ENCODE assay signal across 8 cellular contexts in genomic region chr15:55742927-55743614, GRCh38. TPM values are rescaled to one million over a fixed set of nuclear protein-coding genes. Genes with fewer than 3 reads are reported as not detected.
A peak's percentile ranks its signal among the peaks of the same experiment; 100 is the strongest.
DNase-seq lines count a peak whose midpoint lies in the region; ATAC-seq and TF ChIP-seq lines count a peak whose summit lies in the region.

A gene with protein sequence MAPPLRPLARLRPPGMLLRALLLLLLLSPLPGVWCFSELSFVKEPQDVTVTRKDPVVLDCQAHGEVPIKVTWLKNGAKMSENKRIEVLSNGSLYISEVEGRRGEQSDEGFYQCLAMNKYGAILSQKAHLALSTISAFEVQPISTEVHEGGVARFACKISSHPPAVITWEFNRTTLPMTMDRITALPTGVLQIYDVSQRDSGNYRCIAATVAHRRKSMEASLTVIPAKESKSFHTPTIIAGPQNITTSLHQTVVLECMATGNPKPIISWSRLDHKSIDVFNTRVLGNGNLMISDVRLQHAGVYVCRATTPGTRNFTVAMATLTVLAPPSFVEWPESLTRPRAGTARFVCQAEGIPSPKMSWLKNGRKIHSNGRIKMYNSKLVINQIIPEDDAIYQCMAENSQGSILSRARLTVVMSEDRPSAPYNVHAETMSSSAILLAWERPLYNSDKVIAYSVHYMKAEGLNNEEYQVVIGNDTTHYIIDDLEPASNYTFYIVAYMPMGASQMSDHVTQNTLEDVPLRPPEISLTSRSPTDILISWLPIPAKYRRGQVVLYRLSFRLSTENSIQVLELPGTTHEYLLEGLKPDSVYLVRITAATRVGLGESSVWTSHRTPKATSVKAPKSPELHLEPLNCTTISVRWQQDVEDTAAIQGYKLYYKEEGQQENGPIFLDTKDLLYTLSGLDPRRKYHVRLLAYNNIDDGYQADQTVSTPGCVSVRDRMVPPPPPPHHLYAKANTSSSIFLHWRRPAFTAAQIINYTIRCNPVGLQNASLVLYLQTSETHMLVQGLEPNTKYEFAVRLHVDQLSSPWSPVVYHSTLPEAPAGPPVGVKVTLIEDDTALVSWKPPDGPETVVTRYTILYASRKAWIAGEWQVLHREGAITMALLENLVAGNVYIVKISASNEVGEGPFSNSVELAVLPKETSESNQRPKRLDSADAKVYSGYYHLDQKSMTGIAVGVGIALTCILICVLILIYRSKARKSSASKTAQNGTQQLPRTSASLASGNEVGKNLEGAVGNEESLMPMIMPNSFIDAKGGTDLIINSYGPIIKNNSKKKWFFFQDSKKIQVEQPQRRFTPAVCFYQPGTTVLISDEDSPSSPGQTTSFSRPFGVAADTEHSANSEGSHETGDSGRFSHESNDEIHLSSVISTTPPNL (minus strand): TSS chr15:55743152. CDS start chr15:55742931, 221 bp downstream.

- WGBS in HUES64, result under 1% methylated on average over 67 of the region's 71 CpGs

- H3K36me3 ChIP-seq in HUES64 (ENCODE audit: insufficient read depth, low read length), result peaks cover 3% of the 10 kb centered on the region; the same call in 1 of the 2 replicates

- TF ChIP-seq CTCF in glutamatergic neuron (IDR thresholded peaks at IDR 0.05; ENCODE audit: partially characterized antibody, unreplicated experiment) (no peak), omental fat pad (IDR thresholded peaks at IDR 0.05) (no peak)

- H3K27me3 Mint-ChIP-seq in activated T-helper 17 cell treated with anti-CD3 and anti-CD28 coated beads, Interleukin-2, amount 50 U/mL, for 72 hours, result peaks cover 18% of the 10 kb centered on the region
- no peaks in the 10 kb centered on the region for H3K27me3 Mint-ChIP-seq in glutamatergic neuron (ENCODE audit: unreplicated experiment)

- no peaks in the 10 kb centered on the region for H3K4me1 Mint-ChIP-seq in activated T-helper 17 cell treated with anti-CD3 and anti-CD28 coated beads, Interleukin-2, amount 50 U/mL, for 72 hours
- H3K4me1 Mint-ChIP-seq in glutamatergic neuron (ENCODE audit: low read depth, unreplicated experiment), result peaks cover 3% of the 10 kb centered on the region

- H3K27me3 ChIP-seq in HUES64 (ENCODE audit: insufficient read depth, low read length), result peaks cover 85% of the 10 kb centered on the region

- H3K27ac Mint-ChIP-seq in activated T-helper 17 cell treated with anti-CD3 and anti-CD28 coated beads, Interleukin-2, amount 50 U/mL, for 72 hours, result no peak within 1 kb of the TSS
- peak within 1 kb of the TSS; percentile 79 for H3K27ac Mint-ChIP-seq in glutamatergic neuron (ENCODE audit: unreplicated experiment)

- H3K4me1 ChIP-seq in HUES64 (ENCODE audit: insufficient read depth, low read length), result peaks cover 32% of the 10 kb centered on the region

- ATAC-seq in activated T-helper 17 cell treated with anti-CD3 and anti-CD28 coated beads, Interleukin-2, amount 50 U/mL, for 72 hours (replicated peaks), result peak; percentile 14
- peak; percentile 94 for ATAC-seq in omental fat pad (ENCODE audit: low FRiP score)

- peak within 1 kb of the TSS; percentile 65 for H3K4me3 ChIP-seq in HUES64 (ENCODE audit: low read length)

- no peaks in the 10 kb centered on the region for H3K9me3 Mint-ChIP-seq in activated T-helper 17 cell treated with anti-CD3 and anti-CD28 coated beads, Interleukin-2, amount 50 U/mL, for 72 hours
- peaks cover 5% of the 10 kb centered on the region for H3K9me3 Mint-ChIP-seq in glutamatergic neuron (ENCODE audit: unreplicated experiment)

- no peak within 1 kb of the TSS for H3K27ac ChIP-seq in HUES64 (ENCODE audit: low read depth, low read length)

- no peaks in the 10 kb centered on the region for H3K36me3 Mint-ChIP-seq in activated T-helper 17 cell treated with anti-CD3 and anti-CD28 coated beads, Interleukin-2, amount 50 U/mL, for 72 hours (ENCODE audit: low read depth)
- H3K36me3 Mint-ChIP-seq in glutamatergic neuron (ENCODE audit: unreplicated experiment), result no peaks in the 10 kb centered on the region

- H3K9ac ChIP-seq in HUES64 (ENCODE audit: low read depth, low read length), result peak within 1 kb of the TSS; percentile 83

- no peaks in the 10 kb centered on the region for H3K9me3 ChIP-seq in HUES64 (ENCODE audit: insufficient read depth, low read depth, low read length)

- DNase-seq in EL, result peak; percentile 86
- DNase-seq in glutamatergic neuron, result peak; percentile 90
- DNase-seq in omental fat pad (ENCODE audit: low spot score), result peak; percentile 25
- DNase-seq in activated effector memory CD4-positive, alpha-beta T cell treated with Interleukin-2 at 50 U/mL for 16 hours, result no peak
- DNase-seq in NCI-H128 (lab: John Stamatoyannopoulos, UW; ENCODE audit: unreplicated experiment), result no peak
- no peak for DNase-seq in NCI-H1092 treated with DMSO at 0.1 percent for 48 hours (lab: John Stamatoyannopoulos, UW)

- peak within 1 kb of the TSS; percentile 60 for H3K4me3 Mint-ChIP-seq in activated T-helper 17 cell treated with anti-CD3 and anti-CD28 coated beads, Interleukin-2, amount 50 U/mL, for 72 hours
- H3K4me3 Mint-ChIP-seq in glutamatergic neuron (ENCODE audit: unreplicated experiment), result peak within 1 kb of the TSS; percentile 89

RNA-seq across cellular contexts. Expression of the gene that starts here (rescaled TPM):
- 57.8 TPM for polyA plus RNA-seq in HUES64 (2013, experiment 1 of 2)
- 75.2 TPM for polyA plus RNA-seq in HUES64 (2013, experiment 2 of 2)
- total RNA-seq in activated T-helper 17 cell treated with anti-CD3 and anti-CD28 coated beads, Interleukin-2, amount 50 U/mL, for 72 hours, result not detected
- 19.4 TPM for total RNA-seq in glutamatergic neuron (ENCODE audit: unreplicated experiment)
- 1 to 10 TPM; 1.8 to 6.8 (median 2.9) TPM for total RNA-seq in omental fat pad

Comparison
In these comparisons a context has a peak if more than half of its experiments do, and no peak if none do; other contexts are left out.
1. Peak in ATAC-seq in activated T-helper 17 cell treated with anti-CD3 and anti-CD28 coated beads, Interleukin-2, amount 50 U/mL, for 72 hours; RNA of the gene not detected or under 1 TPM.
2. DNase-seq: peak in EL (single experiment), glutamatergic neuron (single experiment) and omental fat pad (single experiment); none in activated effector memory CD4-positive, alpha-beta T cell treated with Interleukin-2 at 50 U/mL for 16 hours (single experiment), NCI-H128 (single experiment) and NCI-H1092 treated with DMSO at 0.1 percent for 48 hours (single experiment).